ENCODE assay signal across 30 cellular contexts in genomic region chr3:74739242-74739641, GRCh38.
"Had no signal": no experiment of that assay in that cellular context is flagged by ENCODE, and none has a peak within 500 bp of the region (broad histone marks: within the 10 kb centered on the region; RNA-seq: fewer than 3 reads in every experiment).

No MANE protein-coding gene starts in this region.

- H3K27ac ChIP-seq: neutrophil, pancreas, prostate gland, right lobe of liver, sigmoid colon, skin epidermis, spleen, suprapubic skin, testis, tibial artery, transverse colon, upper lobe of right lung, uterus had no signal

- H3K27me3 ChIP-seq: neutrophil, right lobe of liver, sigmoid colon, spleen, suprapubic skin, testis, tibial artery, transverse colon, upper lobe of right lung, uterus had no signal

- H3K36me3 ChIP-seq: neutrophil, pancreas, prostate gland, right lobe of liver, sigmoid colon, spleen, suprapubic skin, tibial artery, transverse colon, upper lobe of right lung, uterus had no signal

- H3K4me1 ChIP-seq: pancreas, prostate gland, right lobe of liver, sigmoid colon, spleen, suprapubic skin, testis, tibial artery, transverse colon, upper lobe of right lung, uterus had no signal

- H3K4me3 ChIP-seq: pancreas, prostate gland, right lobe of liver, sigmoid colon, skin epidermis, smooth muscle cell, spleen, suprapubic skin, testis, tibial artery, transverse colon, upper lobe of right lung, uterus had no signal

- H3K4me2 ChIP-seq: smooth muscle cell had no signal

- H3K9me3 ChIP-seq: neutrophil, pancreas, prostate gland, right lobe of liver, sigmoid colon, suprapubic skin, testis, tibial artery, transverse colon, upper lobe of right lung, uterus had no signal

- DNase-seq: naive thymus-derived CD8-positive, alpha-beta T cell; nephron progenitor cell; nucleus accumbens; pancreas; retina; right cardiac atrium; right lobe of liver; sigmoid colon; spleen; stimulated activated CD4-positive, alpha-beta T cell treated with anti-CD3 and anti-CD28 coated beads, Interleukin-12 subunit alpha, Interleukin-12 subunit beta, amount 100 ng/mL, for 4 hours; stimulated activated CD4-positive, alpha-beta T cell treated with anti-CD3 and anti-CD28 coated beads, Interleukin-1b, Interleukin-23, amount 100 ng/mL, for 48 hours; stimulated activated CD4-positive, alpha-beta T cell treated with anti-CD3 and anti-CD28 coated beads, Interleukin-4, amount 100 ng/mL, for 1 hour; stimulated activated CD4-positive, alpha-beta T cell treated with anti-CD3 and anti-CD28 coated beads, Interleukin-4, amount 100 ng/mL, for 4 hours; stimulated activated CD8-positive, alpha-beta memory T cell treated with anti-CD3 and anti-CD28 coated beads, Interleukin-4, amount 100 ng/mL, for 48 hours; stimulated activated naive CD4-positive, alpha-beta T cell; stimulated activated naive CD8-positive, alpha-beta T cell treated with anti-CD3 and anti-CD28 coated beads, Interleukin-15, amount 100 ng/mL, for 72 hours; stimulated activated naive CD8-positive, alpha-beta T cell treated with anti-CD3 and anti-CD28 coated beads, Interleukin-15, Interleukin-2, amounts not matched to agents 100 U/mL and 50 U/mL, for 24 hours; substantia nigra; testis; tibial artery; transverse colon; upper lobe of right lung; uterus had no signal

- ATAC-seq: naive thymus-derived CD8-positive, alpha-beta T cell; natural killer cell treated with Interleukin-12 subunit alpha and Interleukin-12 subunit beta and Interleukin-15 and Interleukin-18, amount 100 ng/mL, for 72 hours; pancreas; right lobe of liver; stimulated activated memory B cell treated with anti-CD40 and anti-IgM and Interleukin-4, amounts not matched to agents 10 μg/mL and 1 μg/mL and 100 μg/mL, for 72 hours; stimulated activated naive CD8-positive, alpha-beta T cell treated with anti-CD3 and anti-CD28 coated beads, Interleukin-15, amount 100 ng/mL, for 72 hours; stimulated activated naive CD8-positive, alpha-beta T cell treated with anti-CD3 and anti-CD28 coated beads, Interleukin-15, Interleukin-2, amounts not matched to agents 100 U/mL and 50 U/mL, for 24 hours; upper lobe of right lung had no signal
